13 cellular contexts compared by ENCODE assay signal in genomic region chr16:3822366-3823045, GRCh38. TPM values are rescaled to one million over a fixed set of nuclear protein-coding genes. Genes with fewer than 3 reads are reported as not detected.
DNase-seq lines count a peak whose midpoint lies in the region; ATAC-seq, FAIRE-seq and TF ChIP-seq lines count a peak whose summit lies in the region.
"Had no signal": no experiment of that assay in that cellular context is flagged by ENCODE, and none has a peak within 500 bp of the region (broad histone marks: within the 10 kb centered on the region; RNA-seq: fewer than 3 reads in every experiment).

No MANE protein-coding gene starts in this region.

- no peaks in the 10 kb centered on the region for H3K27me3 Mint-ChIP-seq in activated naive CD8-positive, alpha-beta T cell treated with anti-CD3 and anti-CD28 coated beads, Interleukin-2, amount 50 U/mL, for 24 hours

- H3K27ac ChIP-seq in keratinocyte (ENCODE audit: control insufficient read depth, insufficient read depth, low read length) (peak overlapping the region; percentile 36), hepatocyte (no peak overlapping the region)
- H3K27ac ChIP-seq: HL-60 had no signal

- no peaks in the 10 kb centered on the region for H3K36me3 Mint-ChIP-seq in activated naive CD8-positive, alpha-beta T cell treated with anti-CD3 and anti-CD28 coated beads, Interleukin-2, amount 50 U/mL, for 24 hours (ENCODE audit: low read depth)

- dilution Hi-C loops in keratinocyte (cut with MboI; ENCODE audit: extremely low pct_ligation_motif_present, low sequenced_read_pairs) = no loop called here

- TF ChIP-seq CTCF in keratinocyte (optimal IDR thresholded peaks at IDR 0.05 in 1 of 3, IDR thresholded peaks at IDR 0.05 in 1 of 3, conservative IDR thresholded peaks at IDR 0.05 in 1 of 3; ENCODE audit: extremely low read depth in 1 of 3, insufficient read depth in 2 of 3, low read length in 3 of 3) (no peak), hepatocyte (IDR thresholded peaks at IDR 0.05; ENCODE audit: poor library complexity) (no peak)

- no peaks in the 10 kb centered on the region for H3K9me2 ChIP-seq in hepatocyte (replicated peaks; ENCODE audit: insufficient read depth)

- no peaks in the 10 kb centered on the region for H3K9me3 ChIP-seq in keratinocyte (ENCODE audit: control insufficient read depth, low read depth, low read length)
- no peaks in the 10 kb centered on the region for H3K9me3 ChIP-seq in hepatocyte (ENCODE audit: low read depth)
- no peaks in the 10 kb centered on the region for H3K9me3 ChIP-seq in HAP-1

- H3K4me3 Mint-ChIP-seq in activated naive CD8-positive, alpha-beta T cell treated with anti-CD3 and anti-CD28 coated beads, Interleukin-2, amount 50 U/mL, for 24 hours = no peak overlapping the region

- DNase-seq in AG08395 (ENCODE audit: low spot score) = peak; percentile 32
- DNase-seq in ELR (ENCODE audit: low read depth) = peak; percentile 44
- DNase-seq in activated naive CD8-positive, alpha-beta T cell treated with anti-CD3 and anti-CD28 coated beads, Interleukin-2, amount 50 U/mL, for 24 hours = no peak
- no peak for DNase-seq in keratinocyte (ENCODE audit: low read depth, low spot score)
- DNase-seq in hepatocyte (ENCODE audit: low spot score) = no peak
- no peak for DNase-seq in HAP-1 (ENCODE audit: low spot score in 2 of 2)
- DNase-seq in stimulated activated CD4-positive, alpha-beta T cell treated with anti-CD3 and anti-CD28 coated beads, Interleukin-4, amount 100 ng/mL, for 1 hour = no peak
- DNase-seq: Calu3, kidney, retina, SW 1271 had no signal

- no peak overlapping the region for H3K4me3 ChIP-seq in keratinocyte (ENCODE audit: control insufficient read depth in 2 of 3, extremely low read depth in 1 of 3, insufficient read depth in 2 of 3, low read depth in 1 of 3, low read length in 3 of 3)
- no peak overlapping the region for H3K4me3 ChIP-seq in hepatocyte
- H3K4me3 ChIP-seq in HAP-1 = no peak overlapping the region

- no peak for ATAC-seq in activated naive CD8-positive, alpha-beta T cell treated with anti-CD3 and anti-CD28 coated beads, Interleukin-2, amount 50 U/mL, for 24 hours
- no peak for ATAC-seq in GM18502 (IDR thresholded peaks at IDR 0.05; ENCODE audit: poor library complexity, unreplicated experiment)

- peak overlapping the region; percentile 18 for H3K9ac ChIP-seq in keratinocyte (ENCODE audit: control insufficient read depth, extremely low read depth, insufficient read depth, low read length)

- no peak overlapping the region for H2AFZ ChIP-seq in keratinocyte (ENCODE audit: control insufficient read depth, low read length)
- H2AFZ ChIP-seq in hepatocyte = no peak overlapping the region

- no peaks in the 10 kb centered on the region for H3K36me3 ChIP-seq in keratinocyte (ENCODE audit: control insufficient read depth in 2 of 2, extremely low read depth in 1 of 2, insufficient read depth in 2 of 2, low read length in 2 of 2)
- H3K36me3 ChIP-seq in hepatocyte (replicated peaks; ENCODE audit: insufficient read depth, low read depth) = no peaks in the 10 kb centered on the region
- H3K36me3 ChIP-seq in HAP-1 (replicated peaks) = 0 out of 2 replicates have a peak, but pooled peaks cover 4% of the 10 kb centered on the region

- H3K4me1 Mint-ChIP-seq in activated naive CD8-positive, alpha-beta T cell treated with anti-CD3 and anti-CD28 coated beads, Interleukin-2, amount 50 U/mL, for 24 hours = peaks cover 95% of the 10 kb centered on the region

- WGBS in hepatocyte (ENCODE audit: low lambda C conversion rate, missing lambda C conversion rate) = 81% methylated on average over 11 of the region's 11 CpGs

- H3K27me3 ChIP-seq in keratinocyte (ENCODE audit: control insufficient read depth, extremely low read depth, insufficient read depth, low read length) = no peaks in the 10 kb centered on the region
- H3K27me3 ChIP-seq in hepatocyte = no peaks in the 10 kb centered on the region
- H3K27me3 ChIP-seq in HAP-1 (ENCODE audit: low read depth) = no peaks in the 10 kb centered on the region

- no peak for FAIRE-seq in keratinocyte (lab: Jason Lieb, UNC)
- FAIRE-seq: kidney had no signal

- peaks cover 26% of the 10 kb centered on the region for H3K9me1 ChIP-seq in keratinocyte (ENCODE audit: control insufficient read depth, extremely low read depth, insufficient read depth, low read length)

- in situ Hi-C loops in HAP-1 (cut with MboI; ENCODE audit: low sequenced_read_pairs) = no loop called here

- peaks cover 54% of the 10 kb centered on the region for H4K20me1 ChIP-seq in keratinocyte (ENCODE audit: control insufficient read depth, extremely low read depth, insufficient read depth, low read length)
- peaks cover 99% of the 10 kb centered on the region for H4K20me1 ChIP-seq in hepatocyte (ENCODE audit: insufficient read depth, poor library complexity, severe bottlenecking)

- H3K79me2 ChIP-seq in keratinocyte (ENCODE audit: control insufficient read depth, insufficient read depth, low read length) = peaks cover 90% of the 10 kb centered on the region
- H3K79me2 ChIP-seq in hepatocyte = peaks cover 100% of the 10 kb centered on the region

- no peaks in the 10 kb centered on the region for H3K9me3 Mint-ChIP-seq in activated naive CD8-positive, alpha-beta T cell treated with anti-CD3 and anti-CD28 coated beads, Interleukin-2, amount 50 U/mL, for 24 hours

- peaks cover 59% of the 10 kb centered on the region for H3K4me1 ChIP-seq in keratinocyte (ENCODE audit: control insufficient read depth, extremely low read depth, insufficient read depth, low read length)
- peaks cover 29% of the 10 kb centered on the region for H3K4me1 ChIP-seq in hepatocyte (ENCODE audit: insufficient read depth)
- H3K4me1 ChIP-seq in HAP-1 = peaks cover 19% of the 10 kb centered on the region

- H3K4me2 ChIP-seq in keratinocyte (ENCODE audit: control insufficient read depth, extremely low read depth, insufficient read depth, low read depth, low read length) = peak overlapping the region; percentile 39
- no peak overlapping the region for H3K4me2 ChIP-seq in hepatocyte

- peak overlapping the region; percentile 51 for H3K27ac Mint-ChIP-seq in activated naive CD8-positive, alpha-beta T cell treated with anti-CD3 and anti-CD28 coated beads, Interleukin-2, amount 50 U/mL, for 24 hours

RNA-seq across cellular contexts. Expression of gene CREBBP, which starts 58.0 kb away (rescaled TPM):
- polyA plus RNA-seq in keratinocyte (2.2 to 5.0 TPM (median 4.6 TPM) in 3 replicates), hepatocyte (31.5 and 32.7 TPM in 2 replicates)
- 132 TPM for polyA plus RNA-seq in keratinocyte (2011; ENCODE audit: low read depth)
- 4.3 and 4.8 TPM in 2 replicates for polyA plus RNA-seq in keratinocyte (2011; cell fraction: cytosol; rRNA removed)
- polyA plus RNA-seq in keratinocyte (2011; cell fraction: nucleus; rRNA removed) = 23.8 and 25.9 TPM in 2 replicates
- polyA plus RNA-seq in keratinocyte (2012; ENCODE audit: low replicate concordance) = 12.9 and 15.0 TPM in 2 replicates
- polyA minus RNA-seq in keratinocyte = 10.6 to 48.3 TPM (median 17.6 TPM) in 3 replicates
- 17.3 TPM for polyA minus RNA-seq in keratinocyte (2011; cell fraction: cytosol; rRNA and poly(A)+ RNA removed)
- polyA minus RNA-seq in keratinocyte (2011; cell fraction: nucleus; rRNA and poly(A)+ RNA removed) = 35.5 and 53.1 TPM in 2 replicates
- total RNA-seq in hepatocyte = 18.9 and 30.8 TPM in 2 replicates

Comparison
In these comparisons a context has a peak if more than half of its experiments do, and no peak if none do; other contexts are left out.
1. DNase-seq: peak in AG08395 (single experiment) and ELR (single experiment); none in activated naive CD8-positive, alpha-beta T cell treated with anti-CD3 and anti-CD28 coated beads, Interleukin-2, amount 50 U/mL, for 24 hours (single experiment), keratinocyte (single experiment), hepatocyte (single experiment), HAP-1 (0 of 2) and stimulated activated CD4-positive, alpha-beta T cell treated with anti-CD3 and anti-CD28 coated beads, Interleukin-4, amount 100 ng/mL, for 1 hour (single experiment).